In the genomic region with DNA sequence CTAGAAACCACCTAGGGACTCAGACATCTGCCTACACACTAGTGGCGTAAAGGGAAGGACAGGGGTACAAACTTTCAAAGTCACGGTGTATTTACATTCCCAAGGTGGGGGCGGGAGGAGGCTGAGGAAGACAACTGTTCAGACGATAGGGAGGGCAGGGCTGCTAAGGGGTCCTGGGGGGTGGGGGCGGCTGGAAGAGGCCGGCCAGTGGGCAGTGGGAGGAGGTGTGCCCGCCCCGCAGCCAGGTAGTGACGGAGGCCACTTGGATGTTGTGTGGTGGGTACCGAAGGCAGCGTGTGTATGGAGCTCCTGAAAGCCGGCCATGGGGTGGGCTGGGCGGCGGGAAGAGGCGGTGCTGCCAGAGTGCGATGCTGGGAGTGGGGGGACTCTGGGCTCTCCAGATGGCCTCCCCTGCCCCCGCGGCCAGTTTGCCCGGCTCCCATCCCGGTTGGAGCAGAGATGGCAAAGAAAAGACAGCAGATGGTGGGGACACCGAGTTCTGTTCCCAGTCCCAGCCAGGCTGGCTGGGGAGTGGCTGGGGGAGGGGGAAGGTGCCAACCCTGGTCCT, we compare ENCODE assay signal across 2 cellular contexts.
TF ChIP-seq lines count a peak whose summit lies in the region.

No MANE protein-coding gene starts in this region.

TF ChIP-seq in SK-N-SH, 30 proteins besides CTCF, POLR2A, EP300 and RAD21 (continued from another document):
- TF ChIP-seq, protein P1, sequence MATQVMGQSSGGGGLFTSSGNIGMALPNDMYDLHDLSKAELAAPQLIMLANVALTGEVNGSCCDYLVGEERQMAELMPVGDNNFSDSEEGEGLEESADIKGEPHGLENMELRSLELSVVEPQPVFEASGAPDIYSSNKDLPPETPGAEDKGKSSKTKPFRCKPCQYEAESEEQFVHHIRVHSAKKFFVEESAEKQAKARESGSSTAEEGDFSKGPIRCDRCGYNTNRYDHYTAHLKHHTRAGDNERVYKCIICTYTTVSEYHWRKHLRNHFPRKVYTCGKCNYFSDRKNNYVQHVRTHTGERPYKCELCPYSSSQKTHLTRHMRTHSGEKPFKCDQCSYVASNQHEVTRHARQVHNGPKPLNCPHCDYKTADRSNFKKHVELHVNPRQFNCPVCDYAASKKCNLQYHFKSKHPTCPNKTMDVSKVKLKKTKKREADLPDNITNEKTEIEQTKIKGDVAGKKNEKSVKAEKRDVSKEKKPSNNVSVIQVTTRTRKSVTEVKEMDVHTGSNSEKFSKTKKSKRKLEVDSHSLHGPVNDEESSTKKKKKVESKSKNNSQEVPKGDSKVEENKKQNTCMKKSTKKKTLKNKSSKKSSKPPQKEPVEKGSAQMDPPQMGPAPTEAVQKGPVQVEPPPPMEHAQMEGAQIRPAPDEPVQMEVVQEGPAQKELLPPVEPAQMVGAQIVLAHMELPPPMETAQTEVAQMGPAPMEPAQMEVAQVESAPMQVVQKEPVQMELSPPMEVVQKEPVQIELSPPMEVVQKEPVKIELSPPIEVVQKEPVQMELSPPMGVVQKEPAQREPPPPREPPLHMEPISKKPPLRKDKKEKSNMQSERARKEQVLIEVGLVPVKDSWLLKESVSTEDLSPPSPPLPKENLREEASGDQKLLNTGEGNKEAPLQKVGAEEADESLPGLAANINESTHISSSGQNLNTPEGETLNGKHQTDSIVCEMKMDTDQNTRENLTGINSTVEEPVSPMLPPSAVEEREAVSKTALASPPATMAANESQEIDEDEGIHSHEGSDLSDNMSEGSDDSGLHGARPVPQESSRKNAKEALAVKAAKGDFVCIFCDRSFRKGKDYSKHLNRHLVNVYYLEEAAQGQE (IDR thresholded peaks at IDR 0.05; ENCODE audit: low read depth, low read length) = no peak
- no peak for TF ChIP-seq RXRA (IDR thresholded peaks at IDR 0.05; ENCODE audit: borderline replicate concordance, low read depth)
- no peak for TF ChIP-seq TEAD4 (IDR thresholded peaks at IDR 0.05; ENCODE audit: borderline replicate concordance, insufficient read depth)

TF ChIP-seq in SK-N-SH treated with all-trans-retinoic acid at 6 μM for 48 hours, 23 proteins besides CTCF, POLR2A, EP300 and RAD21 (continued from another document):
- TF ChIP-seq, protein P2, sequence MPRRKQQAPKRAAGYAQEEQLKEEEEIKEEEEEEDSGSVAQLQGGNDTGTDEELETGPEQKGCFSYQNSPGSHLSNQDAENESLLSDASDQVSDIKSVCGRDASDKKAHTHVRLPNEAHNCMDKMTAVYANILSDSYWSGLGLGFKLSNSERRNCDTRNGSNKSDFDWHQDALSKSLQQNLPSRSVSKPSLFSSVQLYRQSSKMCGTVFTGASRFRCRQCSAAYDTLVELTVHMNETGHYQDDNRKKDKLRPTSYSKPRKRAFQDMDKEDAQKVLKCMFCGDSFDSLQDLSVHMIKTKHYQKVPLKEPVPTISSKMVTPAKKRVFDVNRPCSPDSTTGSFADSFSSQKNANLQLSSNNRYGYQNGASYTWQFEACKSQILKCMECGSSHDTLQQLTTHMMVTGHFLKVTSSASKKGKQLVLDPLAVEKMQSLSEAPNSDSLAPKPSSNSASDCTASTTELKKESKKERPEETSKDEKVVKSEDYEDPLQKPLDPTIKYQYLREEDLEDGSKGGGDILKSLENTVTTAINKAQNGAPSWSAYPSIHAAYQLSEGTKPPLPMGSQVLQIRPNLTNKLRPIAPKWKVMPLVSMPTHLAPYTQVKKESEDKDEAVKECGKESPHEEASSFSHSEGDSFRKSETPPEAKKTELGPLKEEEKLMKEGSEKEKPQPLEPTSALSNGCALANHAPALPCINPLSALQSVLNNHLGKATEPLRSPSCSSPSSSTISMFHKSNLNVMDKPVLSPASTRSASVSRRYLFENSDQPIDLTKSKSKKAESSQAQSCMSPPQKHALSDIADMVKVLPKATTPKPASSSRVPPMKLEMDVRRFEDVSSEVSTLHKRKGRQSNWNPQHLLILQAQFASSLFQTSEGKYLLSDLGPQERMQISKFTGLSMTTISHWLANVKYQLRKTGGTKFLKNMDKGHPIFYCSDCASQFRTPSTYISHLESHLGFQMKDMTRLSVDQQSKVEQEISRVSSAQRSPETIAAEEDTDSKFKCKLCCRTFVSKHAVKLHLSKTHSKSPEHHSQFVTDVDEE (CRISPR knock-in tag; IDR thresholded peaks at IDR 0.05) = no peak
- TF ChIP-seq OSR1 (CRISPR knock-in tag; IDR thresholded peaks at IDR 0.05) (no peak), ISL1 (CRISPR knock-in tag; IDR thresholded peaks at IDR 0.05) (no peak), GLIS3 (CRISPR knock-in tag; IDR thresholded peaks at IDR 0.05) (no peak), ZNF70 (CRISPR knock-in tag; IDR thresholded peaks at IDR 0.05) (no peak), ZNF565 (CRISPR knock-in tag; conservative IDR thresholded peaks at IDR 0.05; ENCODE audit: low read depth) (no peak)
- TF ChIP-seq, protein P3, sequence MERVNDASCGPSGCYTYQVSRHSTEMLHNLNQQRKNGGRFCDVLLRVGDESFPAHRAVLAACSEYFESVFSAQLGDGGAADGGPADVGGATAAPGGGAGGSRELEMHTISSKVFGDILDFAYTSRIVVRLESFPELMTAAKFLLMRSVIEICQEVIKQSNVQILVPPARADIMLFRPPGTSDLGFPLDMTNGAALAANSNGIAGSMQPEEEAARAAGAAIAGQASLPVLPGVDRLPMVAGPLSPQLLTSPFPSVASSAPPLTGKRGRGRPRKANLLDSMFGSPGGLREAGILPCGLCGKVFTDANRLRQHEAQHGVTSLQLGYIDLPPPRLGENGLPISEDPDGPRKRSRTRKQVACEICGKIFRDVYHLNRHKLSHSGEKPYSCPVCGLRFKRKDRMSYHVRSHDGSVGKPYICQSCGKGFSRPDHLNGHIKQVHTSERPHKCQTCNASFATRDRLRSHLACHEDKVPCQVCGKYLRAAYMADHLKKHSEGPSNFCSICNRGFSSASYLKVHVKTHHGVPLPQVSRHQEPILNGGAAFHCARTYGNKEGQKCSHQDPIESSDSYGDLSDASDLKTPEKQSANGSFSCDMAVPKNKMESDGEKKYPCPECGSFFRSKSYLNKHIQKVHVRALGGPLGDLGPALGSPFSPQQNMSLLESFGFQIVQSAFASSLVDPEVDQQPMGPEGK (CRISPR knock-in tag; IDR thresholded peaks at IDR 0.05; ENCODE audit: borderline replicate concordance) = no peak
